In genomic region chrX:68146054-68146453, GRCh38 we compare ENCODE assay signal across 8 cellular contexts.
DNase-seq lines count a peak whose midpoint lies in the region; ATAC-seq, FAIRE-seq and TF ChIP-seq lines count a peak whose summit lies in the region.

No MANE protein-coding gene starts in this region.

- H3K36me3 ChIP-seq in WERI-Rb-1 (no peaks in the 10 kb centered on the region), kidney (ENCODE audit: control insufficient read depth in 1 of 2, insufficient read depth in 2 of 2, low read length in 2 of 2) (no peaks in the 10 kb centered on the region)

- no peaks in the 10 kb centered on the region for H3K27me3 Mint-ChIP-seq in effector memory CD8-positive, alpha-beta T cell

- H3K9me3 Mint-ChIP-seq in effector memory CD8-positive, alpha-beta T cell: no peaks in the 10 kb centered on the region

- H3K4me1 ChIP-seq in kidney (ENCODE audit: control insufficient read depth in 1 of 2, insufficient read depth in 1 of 2, low read depth in 1 of 2, low read length in 2 of 2): peaks cover 3 to 9% of the 10 kb centered on the region in 2 donors

- TF ChIP-seq CTCF in C4-2B (conservative IDR thresholded peaks at IDR 0.05): peak; percentile 55
- peak; percentile 42 for TF ChIP-seq CTCF in WERI-Rb-1 (IDR thresholded peaks at IDR 0.05; ENCODE audit: low read depth, low read length)
- TF ChIP-seq CTCF in kidney (IDR thresholded peaks at IDR 0.05; ENCODE audit: borderline replicate concordance, extremely low read depth, insufficient read depth): peak; percentile 42

- H3K27ac ChIP-seq in C4-2B (no peak overlapping the region), WERI-Rb-1 (no peak overlapping the region), kidney (ENCODE audit: low read depth in 2 of 2, low read length in 2 of 2) (no peak overlapping the region)

- H3K4me3 ChIP-seq in WERI-Rb-1 (ENCODE audit: low read depth, low read length) (no peak overlapping the region), kidney (ENCODE audit: low read length in 2 of 2) (no peak overlapping the region)

- peak; percentile 98 for FAIRE-seq in kidney (lab: Jason Lieb, UNC)

- no peak for ATAC-seq in effector memory CD8-positive, alpha-beta T cell (replicated peaks)
- no peak for ATAC-seq in GM18520 (IDR thresholded peaks at IDR 0.05; ENCODE audit: unreplicated experiment)

- no peaks in the 10 kb centered on the region for H3K4me1 Mint-ChIP-seq in effector memory CD8-positive, alpha-beta T cell (ENCODE audit: low read depth in 2 of 2)

- intact Hi-C loops in kidney (cut with DNase I): no loop called here

- H3K9ac ChIP-seq in kidney (ENCODE audit: low read length in 2 of 2): no peak overlapping the region

- H3K9me3 ChIP-seq in WERI-Rb-1 (ENCODE audit: severe bottlenecking) (no peaks in the 10 kb centered on the region), kidney (ENCODE audit: control insufficient read depth in 1 of 2, low read length in 2 of 2) (no peaks in the 10 kb centered on the region)

- no peaks in the 10 kb centered on the region for H3K36me3 Mint-ChIP-seq in effector memory CD8-positive, alpha-beta T cell (ENCODE audit: insufficient read depth)

- no peak overlapping the region for H3K4me3 Mint-ChIP-seq in effector memory CD8-positive, alpha-beta T cell

- DNase-seq in HT-29 (ENCODE audit: low spot score): peak; percentile 41
- DNase-seq in WERI-Rb-1: no peak
- no peak for DNase-seq in kidney
- DNase-seq in NCI-H1048 (lab: John Stamatoyannopoulos, UW): no peak
- no peak for DNase-seq in effector memory CD8-positive, alpha-beta T cell
- no peak for DNase-seq in stimulated activated CD4-positive, alpha-beta T cell treated with anti-CD3 and anti-CD28 coated beads, Interleukin-15, amount 100 ng/mL, for 24 hours

- H3K27ac Mint-ChIP-seq in effector memory CD8-positive, alpha-beta T cell: no peak overlapping the region

- no peaks in the 10 kb centered on the region for H3K27me3 ChIP-seq in WERI-Rb-1 (ENCODE audit: insufficient read depth, low read depth, severe bottlenecking)
